In genomic region chr21:45123440-45123839, GRCh38 we compare ENCODE assay signal across 19 cellular contexts. TPM values are rescaled to one million over a fixed set of nuclear protein-coding genes. Genes with fewer than 3 reads are reported as not detected.
A peak's percentile ranks its signal among the peaks of the same experiment; 100 is the strongest.
DNase-seq lines count a peak whose midpoint lies in the region; ATAC-seq and TF ChIP-seq lines count a peak whose summit lies in the region.
"Had no signal": no experiment of that assay in that cellular context is flagged by ENCODE, and none has a peak within 500 bp of the region (broad histone marks: within the 10 kb centered on the region; RNA-seq: fewer than 3 reads in every experiment).

No MANE protein-coding gene starts in this region.

- TF ChIP-seq POLR2A in sigmoid colon (IDR thresholded peaks at IDR 0.05), result no peak

- TF ChIP-seq EP300 in sigmoid colon (IDR thresholded peaks at IDR 0.05), result no peak

- H3K4me3 ChIP-seq in SK-N-MC (no peak overlapping the region), sigmoid colon (no peak overlapping the region)
- H3K4me3 ChIP-seq: GM23338 had no signal

- 78 to 82% methylated on average over 6 of the region's 6 CpGs for WGBS in sigmoid colon, 2 donors

- peak; percentile 58 for DNase-seq in NCI-H82 (lab: John Stamatoyannopoulos, UW)
- no peak for DNase-seq in NCI-H82 treated with DMSO at 0.1 percent for 48 hours (lab: John Stamatoyannopoulos, UW; ENCODE audit: unreplicated experiment)
- peak; percentile 27 for DNase-seq in NCI-H1694 treated with DMSO at 0.1 percent for 48 hours (lab: John Stamatoyannopoulos, UW)
- no peak for DNase-seq in SK-N-MC (ENCODE audit: low read depth, low spot score)
- no peak for DNase-seq in sigmoid colon
- no peak for DNase-seq in NCI-H1436 (lab: John Stamatoyannopoulos, UW)
- DNase-seq: BE2C; CD4-positive, alpha-beta memory T cell; DMS153; GDM1; KG1; MV-4-11; NCI-H226; NCI-H526; SIG-M5 had no signal

- H3K4me1 ChIP-seq in sigmoid colon, result peaks cover 0 to 96% (median 74%) of the 10 kb centered on the region in 4 donors

- H3K36me3 ChIP-seq in SK-N-MC (ENCODE audit: insufficient read depth, low read length) (no peaks in the 10 kb centered on the region; the same call in 1 of the 2 replicates), sigmoid colon (peaks cover 0 to 6% (median 0%) of the 10 kb centered on the region in 4 donors)
- H3K36me3 ChIP-seq: BE2C had no signal

- ATAC-seq in GM18498 (IDR thresholded peaks at IDR 0.05; ENCODE audit: unreplicated experiment) (no peak), GM21360 (IDR thresholded peaks at IDR 0.05; ENCODE audit: unreplicated experiment) (no peak)
- ATAC-seq: GM23338, HCT116 had no signal

- TF ChIP-seq CTCF in sigmoid colon (IDR thresholded peaks at IDR 0.05), result no peak

- H3K9ac ChIP-seq in SK-N-MC (ENCODE audit: insufficient read length), result no peak overlapping the region

- H3K27ac ChIP-seq in SK-N-MC (peak overlapping the region; percentile 26; the same call in 1 of the 2 replicates), sigmoid colon (peak overlapping the region in 3 of 4 donors; percentile 76 to 81 (median 77))

- H3K9me3 ChIP-seq in SK-N-MC (ENCODE audit: low read depth, low read length) (no peaks in the 10 kb centered on the region), sigmoid colon (no peaks in the 10 kb centered on the region)
- H3K9me3 ChIP-seq: BE2C had no signal

- no peaks in the 10 kb centered on the region for H3K27me3 ChIP-seq in sigmoid colon
- H3K27me3 ChIP-seq: BE2C had no signal

- intact Hi-C loops in sigmoid colon (cut with DNase I), result loop anchor here (2.0 kb wide), 1 partner anchor 43 kb away; no protein-coding TSS in a partner anchor

RNA-seq across cellular contexts. Expression of gene ADARB1, which starts 49.1 kb away (rescaled TPM):
- total RNA-seq in sigmoid colon, result 100 to 1,000 TPM in 1 of 4 donors, 10 to 100 TPM in 3; 41.3 to 102 (median 71.0) TPM
- polyA plus RNA-seq in sigmoid colon, result 1 to 10 TPM in 2 of 3 donors, under 1 TPM in 1; 0.92 to 7.5 (median 2.4) TPM

Comparison
In these comparisons a context has a peak if more than half of its experiments do, and no peak if none do; other contexts are left out.
1. DNase-seq: peak in NCI-H82 (single experiment) and NCI-H1694 treated with DMSO at 0.1 percent for 48 hours (single experiment); none in NCI-H82 treated with DMSO at 0.1 percent for 48 hours (single experiment), SK-N-MC (single experiment), sigmoid colon (single experiment) and NCI-H1436 (single experiment).